ENCODE assay signal across 2 cellular contexts in genomic region chr1:159883134-159883533, GRCh38.
TF ChIP-seq lines count a peak whose summit lies in the region.

No MANE protein-coding gene starts in this region.

TF ChIP-seq in HCT116, 20 proteins besides CTCF, POLR2A, EP300 and RAD21:
- TF ChIP-seq ELF1 (IDR thresholded peaks at IDR 0.05; ENCODE audit: borderline replicate concordance, low read depth): no peak
- TF ChIP-seq ZBTB33 (IDR thresholded peaks at IDR 0.05; ENCODE audit: extremely low read depth, insufficient replicate concordance, low read length): no peak

TF ChIP-seq in K562, 482 proteins besides CTCF, POLR2A, EP300 and RAD21:
- TF ChIP-seq ZNF24 (IDR thresholded peaks at IDR 0.05): peak; percentile 92
- no peak for TF ChIP-seq CCAR2 (IDR thresholded peaks at IDR 0.05; ENCODE audit: low read depth, low read length)
TF ChIP-seq in K562: peak in this region for 1.
